In genomic region chrX:123764967-123765871, GRCh38 we compare ENCODE assay signal across 8 cellular contexts. TPM values are rescaled to one million over a fixed set of nuclear protein-coding genes. Genes with fewer than 3 reads are reported as not detected.
DNase-seq lines count a peak whose midpoint lies in the region; ATAC-seq and TF ChIP-seq lines count a peak whose summit lies in the region.

No MANE protein-coding gene starts in this region.

- ATAC-seq in HG02852 (IDR thresholded peaks at IDR 0.05; ENCODE audit: unreplicated experiment): peak; percentile 87
- ATAC-seq in left ventricle myocardium superior: peak; percentile 100
- peak; percentile 93 for ATAC-seq in aorta (ENCODE audit: low FRiP score)

- in situ Hi-C loops in GM13977 (cut with MboI; ENCODE audit: low pct_unique_long_range_greater_than_20kb, low sequenced_read_pairs, unreplicated experiment): no loop called here

- H3K4me1 Mint-ChIP-seq in progenitor cell of endocrine pancreas (ENCODE audit: low read depth): peaks cover 5% of the 10 kb centered on the region

- H3K27ac Mint-ChIP-seq in progenitor cell of endocrine pancreas: peak overlapping the region; percentile 70

- peak overlapping the region; percentile 73 for H3K4me3 Mint-ChIP-seq in progenitor cell of endocrine pancreas (ENCODE audit: low read depth)

- intact Hi-C loops in left ventricle myocardium superior (cut with micrococcal nuclease): no loop called here
- intact Hi-C loops in aorta (cut with DNase I): no loop called here

- H3K9me3 ChIP-seq in aorta (ENCODE audit: control insufficient read depth, low read length): no peaks in the 10 kb centered on the region

- peaks cover 15% of the 10 kb centered on the region for H3K9me3 Mint-ChIP-seq in progenitor cell of endocrine pancreas (ENCODE audit: low read depth)

- peaks cover 2% of the 10 kb centered on the region for H3K36me3 Mint-ChIP-seq in progenitor cell of endocrine pancreas (ENCODE audit: insufficient read depth)

- TF ChIP-seq CTCF in GM13977 (IDR thresholded peaks at IDR 0.05; ENCODE audit: extremely low read depth, insufficient read depth, missing control alignments) (no peak), progenitor cell of endocrine pancreas (IDR thresholded peaks at IDR 0.05; ENCODE audit: unreplicated experiment) (no peak)

- H3K4me1 ChIP-seq in aorta (ENCODE audit: control insufficient read depth in 1 of 2, insufficient read depth in 2 of 2, low read length in 2 of 2): no peaks in the 10 kb centered on the region

- peak; percentile 62 for DNase-seq in GM13977 (ENCODE audit: low spot score)
- DNase-seq in NCI-H1436 (lab: John Stamatoyannopoulos, UW): peak; percentile 89
- peak; percentile 34 for DNase-seq in T follicular helper cell (ENCODE audit: low read depth)
- peak; percentile 62 for DNase-seq in amniotic stem cell (lab: John Stamatoyannopoulos, UW)
- peak; percentile 89 for DNase-seq in left ventricle myocardium superior
- peak; percentile 35 for DNase-seq in progenitor cell of endocrine pancreas (ENCODE audit: low spot score, unreplicated experiment)
- DNase-seq in aorta: peak; percentile 89 to 92

- WGBS in aorta, 2 donors: 4 to 25% methylated on average over 26 to 38 of the region's 38 CpGs

- H3K27ac ChIP-seq in aorta (ENCODE audit: low read depth in 1 of 2, low read length in 2 of 2): peak overlapping the region in 1 of 2 donors; percentile 84

- peak overlapping the region in 1 of 2 donors; percentile 59 for H3K4me3 ChIP-seq in aorta (ENCODE audit: low read length in 2 of 2)

- H3K36me3 ChIP-seq in aorta (ENCODE audit: control insufficient read depth in 1 of 2, insufficient read depth in 2 of 2, low read length in 1 of 2): no peaks in the 10 kb centered on the region

- H3K27me3 ChIP-seq in aorta (ENCODE audit: control insufficient read depth in 1 of 2, insufficient read depth in 2 of 2, low read length in 1 of 2): no peaks in the 10 kb centered on the region

- H3K27me3 Mint-ChIP-seq in progenitor cell of endocrine pancreas: no peaks in the 10 kb centered on the region

RNA-seq across cellular contexts. Expression of gene THOC2, which starts 32.4 kb away (rescaled TPM):
- total RNA-seq in left ventricle myocardium superior: 27.6 TPM
- 116 and 118 TPM in 2 replicates for total RNA-seq in progenitor cell of endocrine pancreas
- 10 to 100 TPM; 69.8 to 90.7 TPM for total RNA-seq in aorta
- 10 to 100 TPM; 13.1 to 59.2 TPM for polyA plus RNA-seq in aorta

Comparison
In these comparisons a context has a peak if more than half of its experiments do, and no peak if none do; other contexts are left out.
1. DNase-seq: peak in every context shown above with its lines; median percentile 90 in aorta; 89 in NCI-H1436; 89 in left ventricle myocardium superior; 62 in GM13977; 62 in amniotic stem cell; 35 in progenitor cell of endocrine pancreas; 34 in T follicular helper cell.